In genomic region chr16:66899945-66900688, GRCh38 we compare ENCODE assay signal across 6 cellular contexts. TPM values are rescaled to one million over a fixed set of nuclear protein-coding genes. Genes with fewer than 3 reads are reported as not detected.
DNase-seq lines count a peak whose midpoint lies in the region; ATAC-seq and TF ChIP-seq lines count a peak whose summit lies in the region.

No MANE protein-coding gene starts in this region.

- H3K4me1 Mint-ChIP-seq in endodermal cell = peaks cover 15% of the 10 kb centered on the region

- H2AFZ ChIP-seq in trophoblast cell (ENCODE audit: insufficient read depth, low read length, poor library complexity) = no peak overlapping the region

- H3K27ac ChIP-seq in endodermal cell (ENCODE audit: low read depth, low read length) (no peak overlapping the region), trophoblast cell (ENCODE audit: low read depth, low read length) (no peak overlapping the region)

- H2AK5ac ChIP-seq in trophoblast cell (ENCODE audit: low read length) = no peak overlapping the region

- no peak for ATAC-seq in GM19452 (IDR thresholded peaks at IDR 0.05; ENCODE audit: unreplicated experiment)

- 72 to 73% methylated on average over 2 to 8 of the region's 9 CpGs for WGBS in endodermal cell (ENCODE audit: insufficient coverage in 1 of 2, insufficient read length in 1 of 2), 2 experiments
- WGBS in trophoblast cell (ENCODE audit: extremely low coverage, insufficient coverage, insufficient read length) = no CpG with 5 or more reads among the region's 9 CpGs

- no peak overlapping the region for H2BK12ac ChIP-seq in trophoblast cell (ENCODE audit: low read length)

- H3K9ac ChIP-seq in endodermal cell (ENCODE audit: extremely low read depth, low read length, poor library complexity, severe bottlenecking) (no peak overlapping the region), trophoblast cell (ENCODE audit: low read length) (no peak overlapping the region)

- H4K91ac ChIP-seq in trophoblast cell (ENCODE audit: low read depth, low read length) = no peak overlapping the region

- H2BK120ac ChIP-seq in trophoblast cell (ENCODE audit: insufficient read depth, low read length, poor library complexity) = no peak overlapping the region

- no peak overlapping the region for H3K4ac ChIP-seq in trophoblast cell (ENCODE audit: low read depth, low read length)

- no peak overlapping the region for H3K4me2 ChIP-seq in trophoblast cell (ENCODE audit: low read length)

- H3K4me1 ChIP-seq in endodermal cell (ENCODE audit: control insufficient read depth, insufficient read depth, low read length) = peaks cover 10% of the 10 kb centered on the region
- H3K4me1 ChIP-seq in trophoblast cell (ENCODE audit: control insufficient read depth in 1 of 2, insufficient read depth in 2 of 2, low read length in 2 of 2) = peaks cover 5 to 8% of the 10 kb centered on the region in 2 experiments

- peak; percentile 56 for DNase-seq in NCI-H1092 (lab: John Stamatoyannopoulos, UW)
- DNase-seq in endodermal cell = peak; percentile 78
- DNase-seq in renal cortical epithelial cell (ENCODE audit: low read depth) = peak; percentile 77
- DNase-seq in stimulated activated naive CD4-positive, alpha-beta T cell (lab: John Stamatoyannopoulos, UW) = no peak
- no peak for DNase-seq in trophoblast cell

- no peaks in the 10 kb centered on the region for H3K9me3 Mint-ChIP-seq in endodermal cell

- no peaks in the 10 kb centered on the region for H3K79me2 ChIP-seq in trophoblast cell (ENCODE audit: control insufficient read depth, insufficient read depth, low read length, poor library complexity)

- no peak overlapping the region for H3K14ac ChIP-seq in trophoblast cell (ENCODE audit: low read length)

- H3K79me1 ChIP-seq in trophoblast cell (ENCODE audit: low read length) = no peaks in the 10 kb centered on the region

- peaks cover 7% of the 10 kb centered on the region for H3K27me3 Mint-ChIP-seq in endodermal cell (ENCODE audit: insufficient read depth)

- H3K4me3 ChIP-seq in endodermal cell (ENCODE audit: low read length) (no peak overlapping the region), trophoblast cell (ENCODE audit: low read depth, low read length) (no peak overlapping the region)

- no peak overlapping the region for H4K8ac ChIP-seq in trophoblast cell (ENCODE audit: low read depth, low read length)

- H3K27me3 ChIP-seq in endodermal cell (ENCODE audit: control insufficient read depth, insufficient read depth, low read length, poor library complexity, severe bottlenecking) (no peaks in the 10 kb centered on the region), trophoblast cell (ENCODE audit: insufficient read depth, low read length) (no peaks in the 10 kb centered on the region)

- H3K9me3 ChIP-seq in endodermal cell (ENCODE audit: control insufficient read depth, low read length) = no peaks in the 10 kb centered on the region
- no peaks in the 10 kb centered on the region for H3K9me3 ChIP-seq in trophoblast cell (ENCODE audit: insufficient read depth, low read depth, low read length)

- H3K23ac ChIP-seq in trophoblast cell (ENCODE audit: low read length) = no peak overlapping the region

- no peak for TF ChIP-seq CTCF in endodermal cell (conservative IDR thresholded peaks at IDR 0.05)

- H3K18ac ChIP-seq in trophoblast cell (ENCODE audit: low read length) = no peak overlapping the region

- no peak overlapping the region for H3K4me3 Mint-ChIP-seq in endodermal cell

- H3K36me3 Mint-ChIP-seq in endodermal cell (ENCODE audit: low read depth) = no peaks in the 10 kb centered on the region

- no peak overlapping the region for H4K12ac ChIP-seq in trophoblast cell (ENCODE audit: low read depth, low read length)

- no peak overlapping the region for H2BK5ac ChIP-seq in trophoblast cell (ENCODE audit: low read depth, low read length, poor library complexity)

- H3K27ac Mint-ChIP-seq in endodermal cell = no peak overlapping the region

- no peaks in the 10 kb centered on the region for H3K36me3 ChIP-seq in endodermal cell (ENCODE audit: control insufficient read depth, insufficient read depth, low read length)
- no peaks in the 10 kb centered on the region for H3K36me3 ChIP-seq in trophoblast cell (ENCODE audit: control insufficient read depth in 1 of 2, insufficient read depth in 2 of 2, low read length in 2 of 2)

RNA-seq across cellular contexts. Expression of gene CDH16, which starts 18.6 kb away (rescaled TPM):
- total RNA-seq in endodermal cell (not detected), renal cortical epithelial cell (7.8 and 414 TPM in 2 replicates)
- polyA plus RNA-seq in endodermal cell (2013, experiment 1 of 2) = not detected
- not detected for polyA plus RNA-seq in endodermal cell (2013, experiment 2 of 2)
- 0.04 TPM in 2 replicates for polyA plus RNA-seq in trophoblast cell (2013)

RNA-seq across cellular contexts. Expression of gene PDP2, which starts 19.8 kb away (rescaled TPM):
- total RNA-seq in endodermal cell = 10 to 100 TPM; 23.1 to 31.5 TPM
- polyA plus RNA-seq in endodermal cell (2013, experiment 1 of 2) = 11.4 TPM
- 12.5 TPM for polyA plus RNA-seq in endodermal cell (2013, experiment 2 of 2)
- 8.3 and 11.5 TPM in 2 replicates for total RNA-seq in renal cortical epithelial cell
- 4.9 and 5.0 TPM in 2 replicates for polyA plus RNA-seq in trophoblast cell (2013)

RNA-seq across cellular contexts. Expression of gene RRAD, which starts 25.2 kb away (rescaled TPM):
- total RNA-seq in endodermal cell = under 1 TPM in 1 of 2 donors, not detected in 1; 0.55 TPM
- 0.53 TPM for polyA plus RNA-seq in endodermal cell (2013, experiment 1 of 2)
- 0.46 TPM for polyA plus RNA-seq in endodermal cell (2013, experiment 2 of 2)
- 177 and 379 TPM in 2 replicates for total RNA-seq in renal cortical epithelial cell
- polyA plus RNA-seq in trophoblast cell (2013) = 0.94 and 0.96 TPM in 2 replicates

RNA-seq across cellular contexts. Expression of gene CIAO2B, which starts 34.1 kb away (rescaled TPM):
- total RNA-seq in endodermal cell = 10 to 100 TPM; 70.2 to 87.7 TPM
- 99.2 TPM for polyA plus RNA-seq in endodermal cell (2013, experiment 1 of 2)
- polyA plus RNA-seq in endodermal cell (2013, experiment 2 of 2) = 88.5 TPM
- 129 and 264 TPM in 2 replicates for total RNA-seq in renal cortical epithelial cell
- 77.2 and 77.9 TPM in 2 replicates for polyA plus RNA-seq in trophoblast cell (2013)

RNA-seq across cellular contexts. Expression of gene CES2, which starts 35.2 kb away (rescaled TPM):
- total RNA-seq in endodermal cell (10 to 100 TPM; 28.7 to 36.8 TPM), renal cortical epithelial cell (34.7 and 53.9 TPM in 2 replicates)
- 24.1 TPM for polyA plus RNA-seq in endodermal cell (2013, experiment 1 of 2)
- 20.5 TPM for polyA plus RNA-seq in endodermal cell (2013, experiment 2 of 2)
- 11.5 and 12.3 TPM in 2 replicates for polyA plus RNA-seq in trophoblast cell (2013)

Comparison
In these comparisons a context has a peak if more than half of its experiments do, and no peak if none do; other contexts are left out.
1. DNase-seq: peak in NCI-H1092 (single experiment), endodermal cell (single experiment) and renal cortical epithelial cell (single experiment); none in stimulated activated naive CD4-positive, alpha-beta T cell (0 of 6) and trophoblast cell (0 of 2).
2. RNA of gene RRAD, which starts 25.2 kb away (total RNA-seq): 177 to 379 TPM in renal cortical epithelial cell; 0.55 TPM in endodermal cell; every median in the first group is over 100 times any median in the second.